In genomic region chr15:62112051-62112450, GRCh38 we compare ENCODE assay signal across 20 cellular contexts. TPM values are rescaled to one million over a fixed set of nuclear protein-coding genes. Genes with fewer than 3 reads are reported as not detected.
DNase-seq lines count a peak whose midpoint lies in the region; ATAC-seq and TF ChIP-seq lines count a peak whose summit lies in the region.
"Had no signal": no experiment of that assay in that cellular context is flagged by ENCODE, and none has a peak within 500 bp of the region (broad histone marks: within the 10 kb centered on the region; RNA-seq: fewer than 3 reads in every experiment).

No MANE protein-coding gene starts in this region.

- intact Hi-C loops in PC-9 (cut with micrococcal nuclease; ENCODE audit: unreplicated experiment) (loop anchor here (2.0 kb wide), 1 partner anchor 35 kb away; no protein-coding TSS in a partner anchor), MCF 10A (cut with micrococcal nuclease) (no loop called here), esophagus squamous epithelium (cut with DNase I) (loop anchor here (10.0 kb wide), 1 partner anchor 47 kb away; the partner anchor contains the start of genes C2CD4A and VPS13C), cardiac septum (cut with DNase I) (no loop called here)

- no peak for ATAC-seq in HG02981 (IDR thresholded peaks at IDR 0.05; ENCODE audit: unreplicated experiment)
- ATAC-seq: GM12878, GM23338 had no signal

- TF ChIP-seq CTCF in PC-9 (conservative IDR thresholded peaks at IDR 0.05) (no peak), MCF 10A (IDR thresholded peaks at IDR 0.05; ENCODE audit: unreplicated experiment) (no peak), esophagus squamous epithelium (IDR thresholded peaks at IDR 0.05) (no peak), type B pancreatic cell (conservative IDR thresholded peaks at IDR 0.05) (no peak)

- no peak overlapping the region for H3K4me3 ChIP-seq in PC-9
- no peak overlapping the region for H3K4me3 ChIP-seq in esophagus squamous epithelium
- H3K4me3 ChIP-seq: GM12878, GM23338 had no signal

- DNase-seq in PC-9 (no peak), MCF 10A (ENCODE audit: unreplicated experiment) (peak; percentile 58), esophagus squamous epithelium (lab: John Stamatoyannopoulos, UW) (no peak), type B pancreatic cell (ENCODE audit: extremely low spot score, unreplicated experiment) (no peak), NCI-H2029 treated with DMSO at 0.1 percent for 48 hours (lab: John Stamatoyannopoulos, UW) (no peak), cardiac septum (ENCODE audit: low spot score) (no peak)
- DNase-seq: BE2C; Caco-2; CD4-positive, alpha-beta T cell; DMS153; GF-D8; HCEC 1CT; NCI-H1105; NCI-H2081 treated with DMSO at 0.1 percent for 48 hours; NCI-H446 treated with DMSO at 0.1 percent for 48 hours; Right ventricle myocardium superior had no signal

- no peaks in the 10 kb centered on the region for H3K36me3 ChIP-seq in PC-9 (ENCODE audit: low read depth)
- no peaks in the 10 kb centered on the region for H3K36me3 ChIP-seq in esophagus squamous epithelium
- H3K36me3 ChIP-seq: BE2C had no signal

- H3K9me3 ChIP-seq in PC-9 (ENCODE audit: insufficient read depth, low read depth): no peaks in the 10 kb centered on the region
- no peaks in the 10 kb centered on the region for H3K9me3 ChIP-seq in esophagus squamous epithelium
- H3K9me3 ChIP-seq: BE2C, Caco-2 had no signal

- H3K9me3 Mint-ChIP-seq in MCF 10A (ENCODE audit: unreplicated experiment) (no peaks in the 10 kb centered on the region), type B pancreatic cell (no peaks in the 10 kb centered on the region)
- H3K9me3 Mint-ChIP-seq: CD4-positive, alpha-beta T cell; GM23338 had no signal

- no TSS peak for BruUV-seq in PC-9 (replicated peaks; lab: Mats Ljungman, UMichigan)
- no TSS peak for BruUV-seq in MCF 10A (replicated peaks; lab: Mats Ljungman, UMichigan)

- no peaks in the 10 kb centered on the region for H3K79me2 ChIP-seq in PC-9 (ENCODE audit: low read depth)

- H3K4me2 ChIP-seq in PC-9: 0 out of 2 replicates have a peak overlapping the region, but pooled peaks have one; percentile 42
- H3K4me2 ChIP-seq: GM23338 had no signal

- CTCF ChIA-PET in PC-9 (lab: Charles Lee): no interaction called here
- CTCF ChIA-PET in MCF 10A (lab: Yijun Ruan, JAX): interaction anchor here (0.5 to 1.8 kb wide), 7 partner anchors 11 to 232 kb away, joined by 3 to 6 read pairs (median 4); no protein-coding TSS in a partner anchor

- H3K4me1 Mint-ChIP-seq in MCF 10A (ENCODE audit: insufficient read depth, unreplicated experiment): peaks cover 56% of the 10 kb centered on the region
- peaks cover 20% of the 10 kb centered on the region for H3K4me1 Mint-ChIP-seq in type B pancreatic cell (ENCODE audit: unreplicated experiment)
- H3K4me1 Mint-ChIP-seq: GM23338 had no signal

- peak overlapping the region; percentile 90 for H3K27ac Mint-ChIP-seq in MCF 10A (ENCODE audit: low read depth, unreplicated experiment)
- peak overlapping the region; percentile 85 for H3K27ac Mint-ChIP-seq in type B pancreatic cell
- H3K27ac Mint-ChIP-seq: CD4-positive, alpha-beta T cell; GM23338 had no signal

- H2AFZ ChIP-seq in PC-9: no peak overlapping the region
- H2AFZ ChIP-seq: GM23338 had no signal

- H3K4me1 ChIP-seq in PC-9 (replicated peaks; ENCODE audit: insufficient read depth) (peaks cover 26% of the 10 kb centered on the region), esophagus squamous epithelium (peaks cover 5 to 45% (median 32%) of the 10 kb centered on the region in 3 donors)

- TF ChIP-seq POLR2A in esophagus squamous epithelium (IDR thresholded peaks at IDR 0.05): no peak

- no peaks in the 10 kb centered on the region for H3K27me3 ChIP-seq in PC-9 (ENCODE audit: insufficient read depth, low read depth)
- H3K27me3 ChIP-seq in esophagus squamous epithelium: no peaks in the 10 kb centered on the region
- H3K27me3 ChIP-seq: BE2C had no signal

- peak overlapping the region; percentile 74; the same call in 1 of the 2 replicates for H3K27ac ChIP-seq in PC-9
- H3K27ac ChIP-seq in esophagus squamous epithelium: peak overlapping the region in 3 of 4 donors; percentile 46 to 73 (median 71)

- H4K20me1 ChIP-seq in PC-9 (ENCODE audit: insufficient read depth): no peaks in the 10 kb centered on the region

- H3K4me3 Mint-ChIP-seq in MCF 10A (ENCODE audit: unreplicated experiment) (no peak overlapping the region), type B pancreatic cell (no peak overlapping the region)
- H3K4me3 Mint-ChIP-seq: CD4-positive, alpha-beta T cell; GM23338 had no signal

- no peaks in the 10 kb centered on the region for H3K9me2 ChIP-seq in PC-9 (ENCODE audit: insufficient read depth)

- H3K27me3 Mint-ChIP-seq in MCF 10A (ENCODE audit: insufficient read depth, unreplicated experiment) (no peaks in the 10 kb centered on the region), type B pancreatic cell (peaks cover 3% of the 10 kb centered on the region)
- H3K27me3 Mint-ChIP-seq: CD4-positive, alpha-beta T cell had no signal

- WGBS in esophagus squamous epithelium, 2 donors: 48 to 50% methylated on average over 4 of the region's 4 CpGs

- POLR2A ChIA-PET in PC-9 (lab: Charles Lee; ENCODE audit: unreplicated experiment): no interaction called here
- POLR2A ChIA-PET in MCF 10A (lab: Yijun Ruan, JAX): interaction anchor here (0.6 to 1.5 kb wide), 5 partner anchors 19 to 37 kb away, joined by 3 to 5 read pairs (median 3); no protein-coding TSS in a partner anchor

- peaks cover 6% of the 10 kb centered on the region for H3K36me3 Mint-ChIP-seq in MCF 10A (ENCODE audit: insufficient read depth, unreplicated experiment)
- no peaks in the 10 kb centered on the region for H3K36me3 Mint-ChIP-seq in type B pancreatic cell

- peaks cover 12% of the 10 kb centered on the region; the same call in 1 of the 2 replicates for H3F3A ChIP-seq in PC-9 (ENCODE audit: insufficient read depth, low read depth)

RNA-seq across cellular contexts. Expression of gene C2CD4A, which starts 45.3 kb away (rescaled TPM):
- total RNA-seq in PC-9 (2021) (0.09 TPM in 1 of 2 replicates, not detected in the other), MCF 10A (2022) (0.16 TPM in 1 of 2 replicates, not detected in the other), esophagus squamous epithelium (1 to 10 TPM in 1 of 4 donors, under 1 TPM in 3; 0.18 to 1.8 (median 0.19) TPM), type B pancreatic cell (ENCODE audit: low replicate concordance) (1.7 and 2.0 TPM in 2 replicates), cardiac septum (0.05 TPM)
- total RNA-seq: GM12878, LHCN-M2, Right ventricle myocardium superior had no signal

RNA-seq across cellular contexts. Expression of gene VPS13C, which starts 51.8 kb away (rescaled TPM):
- total RNA-seq in PC-9 (2021) (40.0 and 48.9 TPM in 2 replicates), MCF 10A (2022) (47.4 and 58.7 TPM in 2 replicates), esophagus squamous epithelium (10 to 100 TPM in 3 of 4 donors, 1 to 10 TPM in 1; 7.6 to 43.1 (median 18.0) TPM), type B pancreatic cell (ENCODE audit: low replicate concordance) (38.7 and 45.8 TPM in 2 replicates), cardiac septum (35.2 TPM)

RNA-seq across cellular contexts. Expression of gene C2CD4B, which starts 53.0 kb away (rescaled TPM):
- not detected in 2 replicates for total RNA-seq in PC-9 (2021)
- total RNA-seq in MCF 10A (2022): not detected in 2 replicates
- total RNA-seq in esophagus squamous epithelium: under 1 TPM; 0.15 to 0.95 (median 0.43) TPM
- total RNA-seq in type B pancreatic cell (ENCODE audit: low replicate concordance): 2.7 and 2.9 TPM in 2 replicates
- total RNA-seq in cardiac septum: 1.7 TPM
- total RNA-seq: GM12878, LHCN-M2 had no signal

Comparison
In these comparisons a context has a peak if more than half of its experiments do, and no peak if none do; other contexts are left out.
1. intact Hi-C loops: an anchor here in PC-9 (2.0 kb wide) and esophagus squamous epithelium (10.0 kb wide); none called in MCF 10A and cardiac septum.